Comparison of ENCODE assay signal across 16 cellular contexts in genomic region chr1:101165944-101166343, GRCh38.
"Had no signal": no experiment of that assay in that cellular context is flagged by ENCODE, and none has a peak within 500 bp of the region (broad histone marks: within the 10 kb centered on the region; RNA-seq: fewer than 3 reads in every experiment).

No MANE protein-coding gene starts in this region.

- ATAC-seq: left lobe of liver; naive thymus-derived CD8-positive, alpha-beta T cell; T-helper 17 cell had no signal

- DNase-seq: activated CD4-positive, alpha-beta memory T cell treated with anti-CD3 and anti-CD28 coated beads, Interleukin-2, amount 10 ng/mL, durations not matched to agents 7 days and 5 days; activated CD4-positive, alpha-beta T cell treated with anti-CD3 and anti-CD28 coated beads for 4 hours; activated CD8-positive, alpha-beta memory T cell treated with anti-CD3 and anti-CD28 coated beads, Interleukin-2, amount 50 U/mL, for 4 hours; activated effector memory CD4-positive, alpha-beta T cell treated with anti-CD3 and anti-CD28 coated beads, Interleukin-2, amount 50 U/mL, for 16 hours; activated T-cell treated with anti-CD3 and anti-CD28 coated beads, Interleukin-2, amount 50 U/mL, for 48 hours; cerebellar nuclear complex; effector memory CD4-positive, alpha-beta T cell; naive thymus-derived CD8-positive, alpha-beta T cell; occipital lobe; small intestine; stimulated activated CD4-positive, alpha-beta T cell treated with anti-CD3 and anti-CD28 coated beads, Interleukin-4, amount 100 ng/mL, for 24 hours; stimulated activated naive CD4-positive, alpha-beta T cell treated with Interleukin-2 at 50 U/mL for 16 hours; T-helper 17 cell; upper lobe of right lung had no signal

- H3K4me3 ChIP-seq: upper lobe of right lung had no signal

- H3K36me3 ChIP-seq: upper lobe of right lung had no signal

- H3K9me3 ChIP-seq: upper lobe of right lung had no signal

- H3K27me3 ChIP-seq: upper lobe of right lung had no signal

- H3K27ac ChIP-seq: epithelial cell of prostate, upper lobe of right lung had no signal
